In the genomic region with DNA sequence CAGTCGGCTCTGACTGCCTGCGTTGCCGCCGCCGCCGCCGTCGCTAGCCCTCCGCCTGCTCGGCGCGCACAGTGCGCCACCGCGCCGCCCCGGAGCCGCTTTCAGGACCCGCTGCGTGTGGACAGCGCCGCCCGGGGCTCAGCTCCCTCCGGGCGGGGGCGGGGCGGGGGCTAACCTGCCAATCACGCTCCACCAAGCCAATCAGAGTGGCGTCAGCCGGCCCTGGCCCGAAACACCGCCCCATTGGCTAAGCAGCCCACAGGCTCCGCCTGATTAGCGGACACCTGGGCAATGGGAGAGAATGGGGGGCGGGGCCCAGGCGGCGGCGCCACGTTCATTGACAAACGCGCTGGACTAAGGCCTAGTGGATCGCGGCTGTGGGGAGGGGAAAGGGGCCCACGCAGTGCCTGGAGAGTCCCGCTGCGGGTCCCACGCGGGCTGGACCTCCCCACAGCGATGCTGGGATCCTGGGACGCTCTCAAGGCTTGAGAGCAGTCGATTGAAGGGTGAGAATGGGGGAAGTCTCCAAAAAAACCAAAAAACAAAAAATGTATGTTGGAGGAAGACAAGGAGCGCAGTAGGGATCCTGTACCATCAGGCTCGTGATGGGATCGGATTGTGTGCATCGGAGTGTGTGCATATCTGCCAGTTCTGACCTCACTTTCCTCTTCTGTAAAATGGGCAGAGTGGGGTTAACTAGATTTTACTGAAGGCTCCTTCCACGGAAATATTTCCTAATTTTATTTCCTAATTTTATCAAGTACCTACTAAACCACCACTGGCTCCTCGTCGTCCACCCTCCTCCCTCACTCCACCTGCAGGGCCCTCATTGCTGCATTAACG, we compare ENCODE assay signal across 8 cellular contexts. TPM values are rescaled to one million over a fixed set of nuclear protein-coding genes. Genes with fewer than 3 reads are reported as not detected.
DNase-seq lines count a peak whose midpoint lies in the region; ATAC-seq, FAIRE-seq and TF ChIP-seq lines count a peak whose summit lies in the region.

No MANE protein-coding gene starts in this region.

- no peak overlapping the region for H2AK5ac ChIP-seq in H1 (ENCODE audit: low read depth, low read length)

- no peak overlapping the region for H2BK12ac ChIP-seq in H1 (ENCODE audit: low read depth, low read length)

- H4K5ac ChIP-seq in H1 (ENCODE audit: insufficient read length, low read depth, low read length) = no peak overlapping the region

- no peak overlapping the region for H3K4ac ChIP-seq in H1 (replicated peaks; ENCODE audit: insufficient read length, low read depth, low read length)

- H3K4me2 ChIP-seq in H1 (ENCODE audit: insufficient read depth in 1 of 2, low read depth in 2 of 2, low read length in 2 of 2) = peak overlapping the region; percentile 81 to 91

- WGBS in H1 (ENCODE audit: extremely low coverage in 1 of 2, insufficient coverage in 1 of 2, insufficient read length in 1 of 2, insufficient replicate concordance in 2 of 2, low coverage in 1 of 2, low lambda C conversion rate in 2 of 2, missing lambda C conversion rate in 1 of 2), 2 experiments = 3% methylated on average over 47 of the region's 59 CpGs; no CpG with 5 or more reads in 1 of the 2 experiments

- no peak overlapping the region for H3K4me3 ChIP-seq in CD4-positive, CD25-positive, alpha-beta regulatory T cell (ENCODE audit: low read depth, low read length)
- peak overlapping the region; percentile 28 to 63 (median 46); a peak in 7 of 8 replicates for H3K4me3 ChIP-seq in H1 (ENCODE audit: extremely low read depth in 1 of 4, insufficient read depth in 2 of 4, low read depth in 3 of 4, low read length in 4 of 4)

- TF ChIP-seq POLR2A in H1 (IDR thresholded peaks at IDR 0.05; ENCODE audit: control extremely low read depth in 1 of 2, low read depth in 2 of 2, low read length in 2 of 2) = no peak

- no peaks in the 10 kb centered on the region for H3K36me3 Mint-ChIP-seq in CD4-positive, CD25-positive, alpha-beta regulatory T cell
- peaks cover 3% of the 10 kb centered on the region for H3K36me3 Mint-ChIP-seq in mesothelial cell of epicardium

- CTCF ChIA-PET in H1 (lab: Charles Lee; ENCODE audit: partially characterized antibody) = interaction anchor here (2.2 kb wide), 1 partner anchor 28 kb away, joined by 6 read pairs; no protein-coding TSS in a partner anchor

- H3K27me3 ChIP-seq in CD4-positive, CD25-positive, alpha-beta regulatory T cell (ENCODE audit: control insufficient read depth, insufficient read depth, low read length) = peaks cover 56% of the 10 kb centered on the region
- peaks cover 92 to 98% (median 98%) of the 10 kb centered on the region in 4 experiments for H3K27me3 ChIP-seq in H1 (replicated peaks in 1 of 4; ENCODE audit: control insufficient read depth in 3 of 4, extremely low read depth in 1 of 4, insufficient read depth in 3 of 4, low read length in 3 of 4)

- no peak overlapping the region for H3K14ac ChIP-seq in H1 (ENCODE audit: insufficient read length)

- H3K18ac ChIP-seq in H1 (ENCODE audit: extremely low read depth, low read length) = no peak overlapping the region; the same call in none of the 2 replicates

- H3K4me1 Mint-ChIP-seq in CD4-positive, CD25-positive, alpha-beta regulatory T cell = peaks cover 0 to 57% (median 20%) of the 10 kb centered on the region in 4 donors
- H3K4me1 Mint-ChIP-seq in mesothelial cell of epicardium = peaks cover 10% of the 10 kb centered on the region

- H2AFZ ChIP-seq in H1 (ENCODE audit: low read length) = no peak overlapping the region

- H2BK5ac ChIP-seq in H1 (ENCODE audit: low read depth, low read length) = no peak overlapping the region

- H3K79me1 ChIP-seq in H1 (ENCODE audit: low read depth, low read length) = no peaks in the 10 kb centered on the region

- no peaks in the 10 kb centered on the region for H3K36me3 ChIP-seq in CD4-positive, CD25-positive, alpha-beta regulatory T cell (ENCODE audit: control insufficient read depth, insufficient read depth, low read length)
- peaks cover 0 to 2% (median 0%) of the 10 kb centered on the region in 4 experiments; a peak in 1 of 8 replicates for H3K36me3 ChIP-seq in H1 (ENCODE audit: control insufficient read depth in 2 of 4, insufficient read depth in 4 of 4, low read length in 3 of 4)

- H3K9me3 ChIP-seq in CD4-positive, CD25-positive, alpha-beta regulatory T cell (ENCODE audit: control insufficient read depth in 2 of 2, low read length in 2 of 2) = peaks cover 4 to 16% of the 10 kb centered on the region in 2 experiments
- H3K9me3 ChIP-seq in H1 (ENCODE audit: insufficient read depth in 2 of 2, low read depth in 1 of 2, low read length in 1 of 2) = no peaks in the 10 kb centered on the region

- H3K9me3 Mint-ChIP-seq in CD4-positive, CD25-positive, alpha-beta regulatory T cell = peaks cover 0 to 17% (median 0%) of the 10 kb centered on the region in 7 donors
- H3K9me3 Mint-ChIP-seq in mesothelial cell of epicardium = no peaks in the 10 kb centered on the region

- peak; percentile 85 to 89 for ATAC-seq in CD4-positive, CD25-positive, alpha-beta regulatory T cell (ENCODE audit: low read depth in 2 of 2)
- ATAC-seq in GM19395 (IDR thresholded peaks at IDR 0.05; ENCODE audit: unreplicated experiment) (peak; percentile 65), HG03520 (IDR thresholded peaks at IDR 0.05; ENCODE audit: unreplicated experiment) (peak; percentile 77)

- no peak overlapping the region for H3K27ac Mint-ChIP-seq in CD4-positive, CD25-positive, alpha-beta regulatory T cell
- H3K27ac Mint-ChIP-seq in mesothelial cell of epicardium = no peak overlapping the region

- no peak overlapping the region for H3K9ac ChIP-seq in H1 (replicated peaks in 1 of 4; ENCODE audit: extremely low read depth in 1 of 4, low read depth in 3 of 4, low read length in 3 of 4)

- H3K27ac ChIP-seq in CD4-positive, CD25-positive, alpha-beta regulatory T cell (ENCODE audit: insufficient read depth, low read length, poor library complexity, severe bottlenecking) = no peak overlapping the region
- no peak overlapping the region for H3K27ac ChIP-seq in H1 (ENCODE audit: low read depth, low read length)

- H2BK120ac ChIP-seq in H1 (replicated peaks; ENCODE audit: low read depth, low read length) = no peak overlapping the region

- H3K23me2 ChIP-seq in H1 (ENCODE audit: low read depth, low read length) = peaks cover 21% of the 10 kb centered on the region; the same call in 1 of the 2 replicates

- no peak overlapping the region for H3K56ac ChIP-seq in H1 (replicated peaks; ENCODE audit: insufficient read length, low read depth, low read length)

- POLR2A ChIA-PET in H1 (lab: Charles Lee; ENCODE audit: partially characterized antibody) = interaction anchor here (1.2 to 2.5 kb wide), 2 partner anchors 10 to 19 kb away, joined by 3 to 7 read pairs; no protein-coding TSS in a partner anchor

- peaks cover 53% of the 10 kb centered on the region for H3K4me1 ChIP-seq in CD4-positive, CD25-positive, alpha-beta regulatory T cell (ENCODE audit: control insufficient read depth, insufficient read depth, low read length, poor library complexity, severe bottlenecking)
- peaks cover 0 to 47% (median 19%) of the 10 kb centered on the region in 4 experiments; a peak in 5 of 7 replicates for H3K4me1 ChIP-seq in H1 (replicated peaks in 1 of 4; ENCODE audit: control insufficient read depth in 3 of 4, insufficient read depth in 4 of 4, low read length in 3 of 4)

- peak; percentile 65 to 88 (median 80) for DNase-seq in CD4-positive, CD25-positive, alpha-beta regulatory T cell
- DNase-seq in NCI-H748 (lab: John Stamatoyannopoulos, UW; ENCODE audit: unreplicated experiment) (peak; percentile 98), H1 (ENCODE audit: low read depth in 1 of 2, low spot score in 2 of 2) (peak; percentile 88 to 97), mesothelial cell of epicardium (ENCODE audit: low spot score in 2 of 2, unreplicated experiment in 2 of 2) (peak; percentile 93 to 97)
- DNase-seq in activated CD8-positive, alpha-beta memory T cell treated with anti-CD3 and anti-CD28 coated beads for 1 hour (ENCODE audit: extremely low read depth in 1 of 2, low read depth in 1 of 2) = peak; percentile 50 to 74
- DNase-seq in stimulated activated CD8-positive, alpha-beta memory T cell treated with anti-CD3 and anti-CD28 coated beads, Interleukin-2, amount 100 ng/mL, for 48 hours (ENCODE audit: low read depth in 2 of 2) = peak; percentile 89 to 92

- FAIRE-seq in H1 (lab: Jason Lieb, UNC) = no peak

- H2BK20ac ChIP-seq in H1 (ENCODE audit: low read length) = no peak overlapping the region

- H4K8ac ChIP-seq in H1 (ENCODE audit: extremely low read depth, insufficient read depth, low read length) = no peak overlapping the region; the same call in 1 of the 2 replicates

- H3K27me3 Mint-ChIP-seq in CD4-positive, CD25-positive, alpha-beta regulatory T cell = peaks cover 88% of the 10 kb centered on the region
- peaks cover 97% of the 10 kb centered on the region for H3K27me3 Mint-ChIP-seq in mesothelial cell of epicardium (ENCODE audit: low read depth)

- TF ChIP-seq EP300 in H1 (IDR thresholded peaks at IDR 0.05; ENCODE audit: borderline replicate concordance in 1 of 2, low read depth in 2 of 2, low read length in 2 of 2) = peak in 1 of 2 experiments; percentile 73; a peak in 1 of 3 replicates

- H3K23ac ChIP-seq in H1 (ENCODE audit: insufficient read length) = no peak overlapping the region

- H4K20me1 ChIP-seq in H1 (replicated peaks in 1 of 2; ENCODE audit: control insufficient read depth in 1 of 2, insufficient read depth in 2 of 2, low read length in 2 of 2) = peaks cover 7 to 17% of the 10 kb centered on the region in 2 experiments

- peak overlapping the region; percentile 62 to 70 (median 70) for H3K4me3 Mint-ChIP-seq in CD4-positive, CD25-positive, alpha-beta regulatory T cell
- peak overlapping the region; percentile 60 for H3K4me3 Mint-ChIP-seq in mesothelial cell of epicardium

- no peak overlapping the region for H4K91ac ChIP-seq in H1 (replicated peaks; ENCODE audit: insufficient read length, low read length)

- TF ChIP-seq CTCF in H1 (IDR thresholded peaks at IDR 0.05; ENCODE audit: control extremely low read depth in 1 of 3, insufficient read depth in 1 of 3, low read depth in 1 of 3, low read length in 3 of 3) (no peak), mesothelial cell of epicardium (IDR thresholded peaks at IDR 0.05; ENCODE audit: unreplicated experiment) (no peak)

- TF ChIP-seq RAD21 in H1 (IDR thresholded peaks at IDR 0.05 in 1 of 2, conservative IDR thresholded peaks at IDR 0.05 in 1 of 2; ENCODE audit: low read depth in 2 of 2, low read length in 2 of 2) = no peak; a peak in 1 of 4 replicates

- no peaks in the 10 kb centered on the region for H3K79me2 ChIP-seq in H1 (ENCODE audit: control insufficient read depth in 1 of 2, insufficient read depth in 2 of 2, low read length in 2 of 2)

- no peak overlapping the region; the same call in 1 of the 2 replicates for H2BK15ac ChIP-seq in H1 (ENCODE audit: low read length)

RNA-seq across cellular contexts. Expression of a gene that starts 6.3 kb away (rescaled TPM):
- total RNA-seq in CD4-positive, CD25-positive, alpha-beta regulatory T cell = 0.94 TPM
- under 1 TPM in 2 of 4 donors, not detected in 2; 0.02 to 0.15 TPM for polyA plus RNA-seq in CD4-positive, CD25-positive, alpha-beta regulatory T cell
- 0.13 and 0.43 TPM in 2 replicates for total RNA-seq in H1 (2021; fragmentation: NEBNext Ultra II Directional; extraction: Animal tissue kit (Norgen Biotek cat#: 25700))
- 0.29 and 0.44 TPM in 2 replicates for polyA plus RNA-seq in H1 (2011; rRNA removed)
- polyA plus RNA-seq in H1 (2011; cell fraction: cytosol; rRNA removed) = 0.09 TPM
- 0.14 TPM for polyA plus RNA-seq in H1 (2011; cell fraction: nucleus; rRNA removed)
- polyA plus RNA-seq in H1 (2012, experiment 1 of 2) = 0.14 to 0.19 TPM (median 0.18 TPM) in 4 replicates
- polyA plus RNA-seq in H1 (2012, experiment 2 of 2) = 0.07 TPM
- 0.14 TPM for polyA plus RNA-seq in H1 (2013, experiment 1 of 2)
- polyA plus RNA-seq in H1 (2013, experiment 2 of 2) = 0.18 TPM
- polyA minus RNA-seq in H1 (2011; rRNA and poly(A)+ RNA removed) = 0.09 and 0.27 TPM in 2 replicates
- not detected for polyA minus RNA-seq in H1 (2011; cell fraction: cytosol; rRNA and poly(A)+ RNA removed)
- polyA minus RNA-seq in H1 (2011; cell fraction: nucleus; rRNA and poly(A)+ RNA removed) = 0.90 TPM
- total RNA-seq in mesothelial cell of epicardium = not detected in 3 replicates
